8 cellular contexts compared by ENCODE assay signal in the genomic region with DNA sequence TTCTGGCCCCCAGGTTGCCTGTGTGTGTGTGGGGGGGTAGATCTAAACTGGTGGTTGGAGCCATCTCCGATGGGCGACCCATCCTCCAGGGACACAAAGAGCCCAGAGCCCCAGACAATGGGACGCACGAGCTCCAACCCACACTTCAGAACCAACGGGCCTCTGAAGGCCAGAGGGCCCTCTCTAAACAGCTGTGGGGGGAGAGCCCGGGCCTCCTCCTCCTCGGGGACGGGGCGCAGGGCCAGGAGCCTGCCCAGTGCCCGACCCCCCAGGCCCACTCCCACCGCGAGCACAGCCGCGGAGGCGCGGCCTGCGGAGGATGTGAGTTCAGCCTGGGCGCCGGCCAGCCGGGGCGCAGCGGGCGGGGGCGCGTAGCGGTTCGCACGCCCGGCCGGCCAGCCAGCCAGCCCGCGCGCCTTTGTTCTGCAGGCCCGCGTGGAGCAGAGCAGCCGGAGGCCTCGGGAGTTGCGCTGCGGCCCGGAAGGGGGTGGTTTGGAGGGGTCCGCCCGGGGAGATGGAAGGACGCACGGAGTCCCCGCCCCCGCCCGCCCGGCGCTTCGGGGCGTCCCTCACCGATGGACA. TPM values are rescaled to one million over a fixed set of nuclear protein-coding genes. Genes with fewer than 3 reads are reported as not detected.
DNase-seq lines count a peak whose midpoint lies in the region; ATAC-seq and TF ChIP-seq lines count a peak whose summit lies in the region.

No MANE protein-coding gene starts in this region.

- TF ChIP-seq POLR2A in body of pancreas (IDR thresholded peaks at IDR 0.05) (no peak), lower leg skin (IDR thresholded peaks at IDR 0.05) (no peak)

- WGBS in body of pancreas, 2 donors = 11 to 20% methylated on average over 1 to 25 of the region's 52 CpGs
- 14 to 70% methylated on average over 2 to 40 of the region's 52 CpGs for WGBS in lower leg skin, 2 donors

- H3K4me1 ChIP-seq in body of pancreas = peaks cover 36% of the 10 kb centered on the region

- H3K9me3 ChIP-seq in body of pancreas = no peaks in the 10 kb centered on the region

- intact Hi-C loops in body of pancreas (cut with DNase I) (no loop called here), lower leg skin (cut with DNase I; ENCODE audit: low total_unique reads) (no loop called here)

- TF ChIP-seq CTCF in AG09309 (IDR thresholded peaks at IDR 0.05; ENCODE audit: control insufficient read depth, insufficient read depth, low read depth, low read length, missing control alignments) = no peak
- TF ChIP-seq CTCF in body of pancreas (IDR thresholded peaks at IDR 0.05) = no peak
- TF ChIP-seq CTCF in lower leg skin (IDR thresholded peaks at IDR 0.05) = no peak
- no peak for TF ChIP-seq CTCF in type B pancreatic cell (conservative IDR thresholded peaks at IDR 0.05)

- ATAC-seq in HG02970 (IDR thresholded peaks at IDR 0.05; ENCODE audit: low FRiP score, unreplicated experiment) = peak; percentile 2
- no peak for ATAC-seq in body of pancreas
- no peak for ATAC-seq in GM18868 (IDR thresholded peaks at IDR 0.05; ENCODE audit: unreplicated experiment)

- peak overlapping the region; percentile 96 for H3K27ac Mint-ChIP-seq in type B pancreatic cell

- H3K4me3 ChIP-seq in AG09309 (ENCODE audit: control insufficient read depth, low read depth, low read length) = peak overlapping the region; percentile 72
- H3K4me3 ChIP-seq in body of pancreas = peak overlapping the region in 1 of 2 donors; percentile 37
- H3K4me3 ChIP-seq in lower leg skin (ENCODE audit: low read depth, poor library complexity, severe bottlenecking) = peak overlapping the region; percentile 52

- H3K36me3 ChIP-seq in body of pancreas (replicated peaks in 1 of 2; ENCODE audit: insufficient read depth in 1 of 2, low read depth in 2 of 2) = no peaks in the 10 kb centered on the region

- H3K27ac ChIP-seq in body of pancreas = peak overlapping the region in 3 of 4 donors; percentile 78 to 84 (median 80)

- no peaks in the 10 kb centered on the region for H3K27me3 Mint-ChIP-seq in type B pancreatic cell

- H3K4me3 Mint-ChIP-seq in type B pancreatic cell = peak overlapping the region; percentile 94

- no peaks in the 10 kb centered on the region for H3K36me3 Mint-ChIP-seq in type B pancreatic cell

- no peak for DNase-seq in AG09309 (ENCODE audit: low read depth)
- DNase-seq in body of pancreas = no peak
- no peak for DNase-seq in lower leg skin (ENCODE audit: low spot score in 2 of 2)
- DNase-seq in type B pancreatic cell (ENCODE audit: extremely low spot score, unreplicated experiment) = no peak
- DNase-seq in dedifferentiated amniotic fluid mesenchymal stem cell (ENCODE audit: extremely low spot score) = no peak
- no peak for DNase-seq in GOT3 (lab: John Stamatoyannopoulos, UW)

- H3K9me3 Mint-ChIP-seq in type B pancreatic cell = no peaks in the 10 kb centered on the region

- no peaks in the 10 kb centered on the region for H3K27me3 ChIP-seq in body of pancreas

- no peaks in the 10 kb centered on the region for H3K4me1 Mint-ChIP-seq in type B pancreatic cell (ENCODE audit: unreplicated experiment)

RNA-seq across cellular contexts. Expression of a gene that starts 4.0 kb away (rescaled TPM):
- total RNA-seq in body of pancreas = 100 to 1,000 TPM; 230 to 308 TPM
- total RNA-seq in lower leg skin = 100 to 1,000 TPM; 278 to 636 (median 365) TPM
- 806 and 851 TPM in 2 replicates for total RNA-seq in type B pancreatic cell (ENCODE audit: low replicate concordance)

RNA-seq across cellular contexts. Expression of a gene that starts 8.7 kb away (rescaled TPM):
- total RNA-seq in body of pancreas = 10 to 100 TPM; 23.6 to 28.3 TPM
- 10 to 100 TPM; 43.4 to 67.0 (median 52.1) TPM for total RNA-seq in lower leg skin
- total RNA-seq in type B pancreatic cell (ENCODE audit: low replicate concordance) = 56.7 and 62.7 TPM in 2 replicates

RNA-seq across cellular contexts. Expression of a gene that starts 27.8 kb away (rescaled TPM):
- total RNA-seq in body of pancreas = 1,000 to 10,000 TPM; 1,426 to 2,757 TPM
- total RNA-seq in lower leg skin = 1,000 to 10,000 TPM; 3,266 to 8,500 (median 5,564) TPM
- total RNA-seq in type B pancreatic cell (ENCODE audit: low replicate concordance) = 2,880 and 3,042 TPM in 2 replicates

RNA-seq across cellular contexts. Expression of a gene that starts 38.7 kb away (rescaled TPM):
- total RNA-seq in body of pancreas (10 to 100 TPM in 1 of 2 donors, 1 to 10 TPM in 1; 9.6 to 16.1 TPM), lower leg skin (10 to 100 TPM; 10.5 to 28.5 (median 16.9) TPM), type B pancreatic cell (ENCODE audit: low replicate concordance) (13.3 and 14.4 TPM in 2 replicates)

RNA-seq across cellular contexts. Expression of a gene that starts 40.9 kb away (rescaled TPM):
- total RNA-seq in body of pancreas (10 to 100 TPM; 42.0 to 97.6 TPM), lower leg skin (10 to 100 TPM; 34.1 to 89.6 (median 49.0) TPM), type B pancreatic cell (ENCODE audit: low replicate concordance) (30.5 and 46.1 TPM in 2 replicates)
